13 cellular contexts compared by ENCODE assay signal in the genomic region with DNA sequence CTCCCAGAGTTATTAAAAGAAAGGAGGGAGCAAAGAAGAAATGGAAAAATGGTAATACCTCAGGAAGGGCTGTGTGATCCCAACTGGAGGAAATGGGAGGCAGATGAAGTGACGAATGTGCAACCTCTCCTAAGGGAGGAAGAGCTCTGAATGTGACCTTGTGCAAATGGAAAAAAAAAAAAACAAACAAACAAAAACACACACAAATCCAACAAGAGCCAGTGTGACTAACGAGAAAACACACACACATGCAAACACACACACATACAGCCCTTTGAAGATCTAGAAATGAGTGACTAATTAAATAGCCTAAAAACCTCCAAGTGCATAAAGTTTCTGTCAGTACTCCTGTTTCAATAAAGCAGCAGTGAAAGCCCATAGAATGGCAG. TPM values are rescaled to one million over a fixed set of nuclear protein-coding genes. Genes with fewer than 3 reads are reported as not detected.
DNase-seq lines count a peak whose midpoint lies in the region; TF ChIP-seq lines count a peak whose summit lies in the region.
"Had no signal": no experiment of that assay in that cellular context is flagged by ENCODE, and none has a peak within 500 bp of the region (broad histone marks: within the 10 kb centered on the region; RNA-seq: fewer than 3 reads in every experiment).

No MANE protein-coding gene starts in this region.

- WGBS in esophagus muscularis mucosa, result 78% methylated on average over 2 of the region's 2 CpGs
- 58% methylated on average over 2 of the region's 2 CpGs for WGBS in prostate gland

- H3K4me3 ChIP-seq in SJCRH30, result peak overlapping the region; percentile 22
- H3K4me3 ChIP-seq in esophagus muscularis mucosa, result no peak overlapping the region
- H3K4me3 ChIP-seq in prostate gland, result no peak overlapping the region
- H3K4me3 ChIP-seq: gastrocnemius medialis, tibial nerve had no signal

- peak overlapping the region; percentile 40; the same call in 1 of the 2 replicates for H3K27ac ChIP-seq in SJCRH30
- H3K27ac ChIP-seq in esophagus muscularis mucosa (replicated peaks in 1 of 4), result peak overlapping the region; percentile 41 to 65 (median 54)
- peak overlapping the region; percentile 62 to 65 for H3K27ac ChIP-seq in prostate gland

- intact Hi-C loops in esophagus muscularis mucosa (cut with DNase I), result no loop called here
- intact Hi-C loops in prostate gland (cut with DNase I), result no loop called here

- no peak for TF ChIP-seq CTCF in esophagus muscularis mucosa (IDR thresholded peaks at IDR 0.05)
- no peak for TF ChIP-seq CTCF in prostate gland (IDR thresholded peaks at IDR 0.05)

- no peak for TF ChIP-seq POLR2A in esophagus muscularis mucosa (IDR thresholded peaks at IDR 0.05; ENCODE audit: low read depth)
- no peak for TF ChIP-seq POLR2A in prostate gland (IDR thresholded peaks at IDR 0.05)

- H3K9me3 ChIP-seq in SJCRH30 (replicated peaks), result no peaks in the 10 kb centered on the region
- no peaks in the 10 kb centered on the region for H3K9me3 ChIP-seq in esophagus muscularis mucosa
- H3K9me3 ChIP-seq in prostate gland, result no peaks in the 10 kb centered on the region
- H3K9me3 ChIP-seq: gastrocnemius medialis, tibial nerve had no signal

- TF ChIP-seq EP300 in esophagus muscularis mucosa (IDR thresholded peaks at IDR 0.05), result no peak

- DNase-seq in DMS53 (lab: John Stamatoyannopoulos, UW) (peak; percentile 86), SJCRH30 (no peak), esophagus muscularis mucosa (ENCODE audit: extremely low spot score) (no peak), prostate gland (ENCODE audit: low spot score) (no peak), cerebellar cortex (ENCODE audit: low spot score) (no peak), SKM-1 (lab: John Stamatoyannopoulos, UW; ENCODE audit: unreplicated experiment) (no peak)
- no peak for DNase-seq in NK-92 treated with Interleukin-12 subunit alpha and Interleukin-12 subunit beta, amount 100 ng/mL, for 24 hours (lab: John Stamatoyannopoulos, UW)
- DNase-seq in activated CD4-positive, alpha-beta T cell treated with anti-CD3 and anti-CD28 coated beads for 4 hours, result no peak
- DNase-seq: activated CD4-positive, alpha-beta T cell treated with anti-CD3 and anti-CD28 coated beads for 36 hours; CD4-positive, CD25-positive, alpha-beta regulatory T cell; gastrocnemius medialis; retina had no signal

- H3K27me3 ChIP-seq in SJCRH30 (no peaks in the 10 kb centered on the region), esophagus muscularis mucosa (no peaks in the 10 kb centered on the region), prostate gland (replicated peaks; ENCODE audit: insufficient read depth) (no peaks in the 10 kb centered on the region)
- H3K27me3 ChIP-seq: gastrocnemius medialis, tibial nerve had no signal

- H3K4me1 ChIP-seq in SJCRH30, result peaks cover 17% of the 10 kb centered on the region
- peaks cover 0 to 15% (median 8%) of the 10 kb centered on the region in 4 donors for H3K4me1 ChIP-seq in esophagus muscularis mucosa
- peaks cover 3% of the 10 kb centered on the region for H3K4me1 ChIP-seq in prostate gland (replicated peaks)
- H3K4me1 ChIP-seq: tibial nerve had no signal

- H3K36me3 ChIP-seq in SJCRH30 (no peaks in the 10 kb centered on the region), esophagus muscularis mucosa (peaks cover 0 to 4% (median 0%) of the 10 kb centered on the region in 4 donors), prostate gland (no peaks in the 10 kb centered on the region)
- H3K36me3 ChIP-seq: gastrocnemius medialis had no signal

RNA-seq across cellular contexts. Expression of a gene that starts 49.0 kb away (rescaled TPM):
- total RNA-seq in SJCRH30 (2014; rRNA removed; shearing (Covaris generic)), result 7.6 and 8.1 TPM in 2 replicates
- 100 to 1,000 TPM in 1 of 4 donors, 10 to 100 TPM in 3; 65.4 to 157 (median 75.9) TPM for total RNA-seq in esophagus muscularis mucosa
- 10 to 100 TPM; 23.4 to 37.6 TPM for total RNA-seq in prostate gland
- total RNA-seq: CD4-positive, CD25-positive, alpha-beta regulatory T cell had no signal
